ENCODE assay signal across 8 cellular contexts in genomic region chr19:48963371-48964204, GRCh38. TPM values are rescaled to one million over a fixed set of nuclear protein-coding genes. Genes with fewer than 3 reads are reported as not detected.
DNase-seq lines count a peak whose midpoint lies in the region; ATAC-seq and TF ChIP-seq lines count a peak whose summit lies in the region.

No MANE protein-coding gene starts in this region.

- peak overlapping the region; percentile 32 for H3K9ac ChIP-seq in rectal smooth muscle tissue (ENCODE audit: low read length)

- peaks cover 33% of the 10 kb centered on the region for H3K4me1 ChIP-seq in Caco-2
- H3K4me1 ChIP-seq in rectal smooth muscle tissue (ENCODE audit: control insufficient read depth, insufficient read depth, low read length), result peaks cover 24% of the 10 kb centered on the region

- H3K4me1 Mint-ChIP-seq in Caco-2 (ENCODE audit: low read depth, unreplicated experiment) (peaks cover 40% of the 10 kb centered on the region), T-helper 17 cell (peaks cover 55% of the 10 kb centered on the region)

- H3K27ac ChIP-seq in angular gyrus (ENCODE audit: low read depth, low read length), result peak overlapping the region; percentile 98
- H3K27ac ChIP-seq in rectal smooth muscle tissue (ENCODE audit: low read depth, low read length), result peak overlapping the region; percentile 90

- DNase-seq in Caco-2, result peak; percentile 92 to 96
- DNase-seq in T-helper 17 cell, result peak in 2 of 3 donors; percentile 39 to 41
- peak; percentile 85 for DNase-seq in hepatic stellate cell (ENCODE audit: low spot score)

- H3K27ac Mint-ChIP-seq in Caco-2 (ENCODE audit: unreplicated experiment), result peak overlapping the region; percentile 96
- peak overlapping the region; percentile 99 for H3K27ac Mint-ChIP-seq in T-helper 17 cell

- H3K9me3 ChIP-seq in Caco-2, result 0 out of 2 replicates have a peak, but pooled peaks cover 3% of the 10 kb centered on the region
- no peaks in the 10 kb centered on the region for H3K9me3 ChIP-seq in T-helper 17 cell (ENCODE audit: control insufficient read depth, low read length, poor library complexity, severe bottlenecking)

- intact Hi-C loops in Caco-2 (cut with micrococcal nuclease; ENCODE audit: unreplicated experiment), result loop anchor here (1.0 to 5.0 kb wide), 7 partner anchors 29 to 326 kb away; partner anchors contain the start of genes DBP, DHDH, GYS1 and NUCB1

- H3K36me3 ChIP-seq in Caco-2 (ENCODE audit: control insufficient read depth, insufficient read depth, low read length), result peaks cover 11% of the 10 kb centered on the region
- peaks cover 9% of the 10 kb centered on the region for H3K36me3 ChIP-seq in rectal smooth muscle tissue (ENCODE audit: control insufficient read depth, insufficient read depth, low read length)

- peak overlapping the region; percentile 95 for H3K4me3 ChIP-seq in Caco-2 (ENCODE audit: low read depth, low read length)
- H3K4me3 ChIP-seq in rectal smooth muscle tissue (ENCODE audit: low read length), result peak overlapping the region; percentile 57

- BruUV-seq in Caco-2 (replicated peaks; lab: Mats Ljungman, UMichigan), result no TSS peak

- no peak for TF ChIP-seq CTCF in Caco-2 (IDR thresholded peaks at IDR 0.05; ENCODE audit: insufficient read depth in 1 of 2, low read depth in 1 of 2, low read length in 1 of 2, severe bottlenecking in 1 of 2, unreplicated experiment in 1 of 2)

- H3K27me3 ChIP-seq in Caco-2 (replicated peaks; ENCODE audit: control insufficient read depth, insufficient read depth, low read length), result no peaks in the 10 kb centered on the region
- no peaks in the 10 kb centered on the region for H3K27me3 ChIP-seq in rectal smooth muscle tissue (ENCODE audit: control insufficient read depth, insufficient read depth, low read length)

- POLR2A ChIA-PET in Caco-2 (lab: Charles Lee), result interaction anchor here (0.7 to 2.2 kb wide), 17 partner anchors 9 to 676 kb away, joined by 3 to 16 read pairs (median 5); partner anchors contain the start of genes BAX, DHDH, GYS1 and NUCB1

- peak overlapping the region; percentile 96 for H3K4me3 Mint-ChIP-seq in Caco-2 (ENCODE audit: unreplicated experiment)
- H3K4me3 Mint-ChIP-seq in T-helper 17 cell, result peak overlapping the region; percentile 99

- no peaks in the 10 kb centered on the region for H3K9me3 Mint-ChIP-seq in Caco-2 (ENCODE audit: unreplicated experiment)

- H3K27me3 Mint-ChIP-seq in Caco-2 (ENCODE audit: insufficient read depth, unreplicated experiment) (no peaks in the 10 kb centered on the region), T-helper 17 cell (no peaks in the 10 kb centered on the region)

- CTCF ChIA-PET in Caco-2 (lab: Charles Lee), result interaction anchor here (0.6 to 1.5 kb wide), 7 partner anchors 30 to 168 kb away, joined by 3 to 16 read pairs (median 4); partner anchors contain the start of genes DHDH, NUCB1 and RUVBL2

- ATAC-seq in HG03039 (IDR thresholded peaks at IDR 0.05; ENCODE audit: unreplicated experiment) (peak; percentile 25), T-helper 17 cell (no peak), HG02840 (IDR thresholded peaks at IDR 0.05; ENCODE audit: low FRiP score, unreplicated experiment) (no peak), HG03571 (IDR thresholded peaks at IDR 0.05; ENCODE audit: unreplicated experiment) (no peak)

- peaks cover 87% of the 10 kb centered on the region for H3K36me3 Mint-ChIP-seq in Caco-2 (ENCODE audit: insufficient read depth, unreplicated experiment)
- H3K36me3 Mint-ChIP-seq in T-helper 17 cell (ENCODE audit: low read depth), result peaks cover 2% of the 10 kb centered on the region

RNA-seq across cellular contexts. Expression of gene FTL, which starts 1.5 kb away (rescaled TPM):
- total RNA-seq in Caco-2 (2022), result 2,542 and 2,963 TPM in 2 replicates
- 100 to 1,000 TPM; 612 to 898 TPM for total RNA-seq in T-helper 17 cell

RNA-seq across cellular contexts. Expression of gene BAX, which starts 8.9 kb away (rescaled TPM):
- total RNA-seq in Caco-2 (2022) (107 and 110 TPM in 2 replicates), T-helper 17 cell (100 to 1,000 TPM in 1 of 2 donors, 10 to 100 TPM in 1; 89.2 to 104 TPM)

RNA-seq across cellular contexts. Expression of gene GYS1, which starts 29.5 kb away (rescaled TPM):
- total RNA-seq in Caco-2 (2022) (62.7 and 65.3 TPM in 2 replicates), T-helper 17 cell (10 to 100 TPM; 21.6 to 24.2 TPM)

RNA-seq across cellular contexts. Expression of gene DHDH, which starts 30.1 kb away (rescaled TPM):
- total RNA-seq in Caco-2 (2022) (2.6 and 3.3 TPM in 2 replicates), T-helper 17 cell (under 1 TPM; 0.50 to 0.86 TPM)

RNA-seq across cellular contexts. Expression of gene RUVBL2, which starts 30.1 kb away (rescaled TPM):
- total RNA-seq in Caco-2 (2022) (165 and 172 TPM in 2 replicates), T-helper 17 cell (10 to 100 TPM; 20.2 to 25.5 TPM)

Comparison
In these comparisons a context has a peak if more than half of its experiments do, and no peak if none do; other contexts are left out.
1. DNase-seq: peak in every context shown above with its lines; median percentile 94 in Caco-2; 85 in hepatic stellate cell; 40 in T-helper 17 cell.